15 cellular contexts compared by ENCODE assay signal in the genomic region with DNA sequence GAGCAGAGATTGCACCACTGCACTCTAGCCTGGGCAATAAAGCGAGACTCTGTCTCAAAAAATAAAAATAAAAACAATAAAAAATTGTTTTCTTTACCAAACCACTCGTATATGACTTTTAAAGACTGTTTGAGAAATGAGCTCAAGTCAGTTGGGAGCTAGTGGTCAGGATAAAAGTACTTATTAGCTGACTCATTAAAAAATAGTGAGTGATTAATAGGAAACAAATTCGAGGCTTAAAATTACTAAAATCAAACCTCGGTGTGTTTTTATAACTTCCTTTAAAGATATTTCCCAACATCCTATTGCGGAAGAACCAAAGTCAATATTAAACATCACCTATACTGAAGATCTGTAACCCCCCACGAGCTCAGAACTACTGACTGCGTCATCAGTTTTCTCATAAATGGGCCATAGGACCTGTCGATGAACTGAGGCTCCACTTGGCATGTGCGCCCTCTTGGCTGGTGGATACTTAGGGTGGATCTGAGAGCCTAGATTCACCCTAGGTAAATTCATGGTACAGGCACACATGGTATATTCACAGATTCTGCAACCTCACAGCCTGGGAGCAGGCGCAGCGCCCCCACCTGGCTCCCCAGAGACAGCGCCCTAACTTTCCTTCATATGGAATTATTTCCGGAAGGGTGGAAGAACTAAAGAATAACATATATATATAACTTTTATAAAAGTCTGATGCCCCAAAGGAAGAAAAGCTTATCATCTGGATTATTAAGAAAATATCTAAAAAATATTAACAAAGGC. TPM values are rescaled to one million over a fixed set of nuclear protein-coding genes. Genes with fewer than 3 reads are reported as not detected.
DNase-seq lines count a peak whose midpoint lies in the region; ATAC-seq, FAIRE-seq and TF ChIP-seq lines count a peak whose summit lies in the region.
"Had no signal": no experiment of that assay in that cellular context is flagged by ENCODE, and none has a peak within 500 bp of the region (broad histone marks: within the 10 kb centered on the region; RNA-seq: fewer than 3 reads in every experiment).

No MANE protein-coding gene starts in this region.

- TF ChIP-seq CTCF in HepG2 (CRISPR knock-in tag; IDR thresholded peaks at IDR 0.05): no peak
- TF ChIP-seq CTCF in right lobe of liver (IDR thresholded peaks at IDR 0.05): no peak
- TF ChIP-seq CTCF in OCI-LY3 (IDR thresholded peaks at IDR 0.05; ENCODE audit: low read depth, low read length): peak; percentile 19; the same call in 1 of the 2 replicates
- peak; percentile 18 for TF ChIP-seq CTCF in epithelial cell of esophagus (IDR thresholded peaks at IDR 0.05; ENCODE audit: insufficient read depth, low read depth, low read length, missing control alignments)

- H3K27ac ChIP-seq in HepG2 (ENCODE audit: extremely low read length, insufficient read depth, low read length) (no peak overlapping the region), right lobe of liver (no peak overlapping the region), OCI-LY3 (ENCODE audit: low read length) (no peak overlapping the region)
- H3K27ac ChIP-seq: coronary artery had no signal

- H3K36me3 ChIP-seq in HepG2 (replicated peaks in 1 of 2; ENCODE audit: control insufficient read depth in 1 of 2, insufficient read depth in 2 of 2, low read length in 2 of 2) (peaks cover 15 to 83% of the 10 kb centered on the region in 2 experiments), right lobe of liver (no peaks in the 10 kb centered on the region), OCI-LY3 (replicated peaks; ENCODE audit: low read depth, low read length) (peaks cover 80% of the 10 kb centered on the region)

- CTCF ChIA-PET in HepG2 (lab: Yijun Ruan, JAX; ENCODE audit: low intra/inter-chr PET ratio, low total read pairs): no interaction called here

- TF ChIP-seq POLR2A in HepG2 (IDR thresholded peaks at IDR 0.05; ENCODE audit: insufficient read depth in 1 of 2, low read depth in 2 of 2, low read length in 2 of 2): no peak
- TF ChIP-seq POLR2A in right lobe of liver (IDR thresholded peaks at IDR 0.05): no peak
- TF ChIP-seq POLR2A in GM12892 (IDR thresholded peaks at IDR 0.05; ENCODE audit: low read depth, low read length): no peak

- H3K9me3 ChIP-seq in HepG2 (ENCODE audit: low read length) (no peaks in the 10 kb centered on the region), right lobe of liver (no peaks in the 10 kb centered on the region), OCI-LY3 (ENCODE audit: insufficient read depth, low read length) (no peaks in the 10 kb centered on the region)

- no peaks in the 10 kb centered on the region for H4K20me1 ChIP-seq in HepG2 (ENCODE audit: insufficient read depth, low read length)
- peaks cover 22% of the 10 kb centered on the region for H4K20me1 ChIP-seq in OCI-LY3 (ENCODE audit: insufficient read depth, low read length)

- H3K4me1 ChIP-seq in HepG2 (ENCODE audit: insufficient read depth, low read length): no peaks in the 10 kb centered on the region; the same call in 1 of the 2 replicates
- H3K4me1 ChIP-seq in right lobe of liver: no peaks in the 10 kb centered on the region
- no peaks in the 10 kb centered on the region for H3K4me1 ChIP-seq in OCI-LY3 (ENCODE audit: low read length)

- H2AFZ ChIP-seq in HepG2 (ENCODE audit: low read length) (no peak overlapping the region), OCI-LY3 (ENCODE audit: low read depth, low read length) (no peak overlapping the region)

- H3K9ac ChIP-seq in HepG2 (ENCODE audit: insufficient read depth, low read depth, low read length) (no peak overlapping the region), OCI-LY3 (ENCODE audit: low read length) (no peak overlapping the region)

- intact Hi-C loops in HepG2 (cut with micrococcal nuclease; ENCODE audit: unreplicated experiment) (no loop called here), right lobe of liver (cut with DNase I) (no loop called here)

- no peak overlapping the region for H3K4me3 ChIP-seq in HepG2 (replicated peaks in 1 of 3; ENCODE audit: insufficient read depth in 1 of 3, low read depth in 2 of 3, low read length in 3 of 3)
- H3K4me3 ChIP-seq in right lobe of liver: no peak overlapping the region
- H3K4me3 ChIP-seq in OCI-LY3 (ENCODE audit: low read length): no peak overlapping the region
- H3K4me3 ChIP-seq in epithelial cell of esophagus (ENCODE audit: low read length): no peak overlapping the region
- H3K4me3 ChIP-seq: coronary artery, GM12878 had no signal

- ATAC-seq in HepG2: no peak
- ATAC-seq in right lobe of liver: no peak
- no peak for ATAC-seq in GM21526 (IDR thresholded peaks at IDR 0.05; ENCODE audit: low FRiP score, unreplicated experiment)
- ATAC-seq: activated CD4-positive, CD25-positive, alpha-beta regulatory T cell treated with anti-CD3 and anti-CD28 coated beads, Interleukin-2, amount 50 U/mL, for 24 hours; GM12878 had no signal

- peaks cover 7% of the 10 kb centered on the region for H3K79me2 ChIP-seq in HepG2 (ENCODE audit: insufficient read depth, low read length)
- H3K79me2 ChIP-seq in OCI-LY3 (ENCODE audit: low read length): peaks cover 60% of the 10 kb centered on the region

- in situ Hi-C loops in HepG2 (cut with HindIII; ENCODE audit: extremely low pct_ligation_motif_present, low pct_unique_long_range_greater_than_20kb): no loop called here

- TF ChIP-seq RAD21 in HepG2 (CRISPR knock-in tag; IDR thresholded peaks at IDR 0.05): no peak

- H3K27me3 ChIP-seq in HepG2 (ENCODE audit: control insufficient read depth in 1 of 2, insufficient read depth in 2 of 2, low read length in 2 of 2) (no peaks in the 10 kb centered on the region), right lobe of liver (no peaks in the 10 kb centered on the region), OCI-LY3 (ENCODE audit: low read depth, low read length) (no peaks in the 10 kb centered on the region)

- H3K4me2 ChIP-seq in HepG2 (ENCODE audit: low read depth, low read length) (no peak overlapping the region), OCI-LY3 (ENCODE audit: low read length) (no peak overlapping the region)

- POLR2A ChIA-PET in HepG2 (lab: Yijun Ruan, JAX): no interaction called here

- TF ChIP-seq EP300 in HepG2 (IDR thresholded peaks at IDR 0.05; ENCODE audit: low read depth in 2 of 2, low read length in 2 of 2) (no peak), HepG2 (CRISPR knock-in tag; IDR thresholded peaks at IDR 0.05; ENCODE audit: borderline replicate concordance) (no peak)

- no TSS peak for BruUV-seq in HepG2 (replicated peaks; lab: Mats Ljungman, UMichigan)

- WGBS in HepG2 (ENCODE audit: low lambda C conversion rate): 89% methylated on average over 13 of the region's 13 CpGs
- WGBS in right lobe of liver (ENCODE audit: insufficient coverage, low coverage, low lambda C conversion rate, missing lambda C conversion rate): 80% methylated on average over 11 of the region's 13 CpGs

- FAIRE-seq in HepG2 (lab: Jason Lieb, UNC) (no peak), GM12892 (lab: Jason Lieb, UNC) (no peak), GM19239 (lab: Jason Lieb, UNC) (no peak)
- FAIRE-seq: D721Med, GM12878, RCC 7860 had no signal

- DNase-seq in HepG2 (ENCODE audit: low spot score) (no peak), right lobe of liver (no peak), epithelial cell of esophagus (ENCODE audit: low read depth) (peak; percentile 29), GM19240 (ENCODE audit: insufficient read length, low spot score) (no peak), GM12892 (ENCODE audit: insufficient read length) (no peak), GM19239 (ENCODE audit: insufficient read length, low spot score) (no peak)
- DNase-seq: NCI-H187 treated with DMSO at 0.1 percent for 48 hours, NCI-H524 had no signal

TF ChIP-seq in HepG2, 621 proteins besides CTCF, POLR2A, EP300 and RAD21 (continues in another document):
- TF ChIP-seq MAFF (IDR thresholded peaks at IDR 0.05; ENCODE audit: low read depth, low read length) (peak; percentile 77; the same call in 1 of the 2 replicates), MAFK (conservative IDR thresholded peaks at IDR 0.05 in 1 of 2, IDR thresholded peaks at IDR 0.05 in 1 of 2; ENCODE audit: low read length in 2 of 2) (peak; percentile 73 to 89), NR0B2 (CRISPR knock-in tag; IDR thresholded peaks at IDR 0.05) (no peak)

RNA-seq across cellular contexts. Expression of gene MKI67, which starts 9.2 kb away (rescaled TPM):
- total RNA-seq in HepG2 (2016; rRNA removed; fragmentation: Illumina TruSeq; extraction: Trizol) (22.9 and 54.3 TPM in 2 replicates), right lobe of liver (1 to 10 TPM in 4 of 6 experiments, under 1 TPM in 2; 0.42 to 4.6 (median 1.9) TPM)
- 2.3 and 2.6 TPM in 2 replicates for total RNA-seq in HepG2 (2016; cell fraction: cytosol; rRNA removed; fragmentation: Illumina TruSeq; extraction: Trizol; ENCODE audit: low read depth)
- 19.0 and 47.1 TPM in 2 replicates for total RNA-seq in HepG2 (2016; cell fraction: insoluble cytoplasmic fraction; rRNA removed; fragmentation: Illumina TruSeq; extraction: Trizol)
- 8.0 and 10.9 TPM in 2 replicates for total RNA-seq in HepG2 (2016; cell fraction: membrane; rRNA removed; fragmentation: Illumina TruSeq; extraction: Trizol)
- total RNA-seq in HepG2 (2016; cell fraction: nucleus; rRNA removed; fragmentation: Illumina TruSeq; extraction: Trizol): 63.2 and 64.1 TPM in 2 replicates
- polyA plus RNA-seq in HepG2 (2011; rRNA removed): 4.7 and 6.7 TPM in 2 replicates
- polyA plus RNA-seq in HepG2 (2011; cell fraction: cytosol; rRNA removed): 5.0 and 5.1 TPM in 2 replicates
- 10.0 and 14.1 TPM in 2 replicates for polyA plus RNA-seq in HepG2 (2011; cell fraction: nucleus; rRNA removed)
- 6.6 and 17.1 TPM in 2 replicates for polyA plus RNA-seq in HepG2 (2012)
- 1.0 and 1.3 TPM in 2 replicates for polyA plus RNA-seq in HepG2 (2016; cell fraction: cytosol; fragmentation: Illumina TruSeq; extraction: Trizol; ENCODE audit: low read depth)
- 49.6 and 59.8 TPM in 2 replicates for polyA plus RNA-seq in HepG2 (2016; cell fraction: insoluble cytoplasmic fraction; fragmentation: Illumina TruSeq; extraction: Trizol; ENCODE audit: low read depth)
- 2.2 and 3.0 TPM in 2 replicates for polyA plus RNA-seq in HepG2 (2016; cell fraction: membrane; fragmentation: Illumina TruSeq; extraction: Trizol; ENCODE audit: low read depth)
- 88.9 and 112 TPM in 2 replicates for polyA plus RNA-seq in HepG2 (2016; cell fraction: nucleus; fragmentation: Illumina TruSeq; extraction: Trizol; ENCODE audit: insufficient read depth, low read depth)
- polyA minus RNA-seq in HepG2 (2011; rRNA and poly(A)+ RNA removed; ENCODE audit: low replicate concordance): 8.0 and 51.1 TPM in 2 replicates
- polyA minus RNA-seq in HepG2 (2011; cell fraction: cytosol; rRNA and poly(A)+ RNA removed): 16.7 and 21.3 TPM in 2 replicates
- 25.5 and 35.3 TPM in 2 replicates for polyA minus RNA-seq in HepG2 (2011; cell fraction: nucleus; rRNA and poly(A)+ RNA removed)
- 29.0 TPM for polyA plus RNA-seq in GM12892 (2012; ENCODE audit: missing spikeins)

Comparison
In these comparisons a context has a peak if more than half of its experiments do, and no peak if none do; other contexts are left out.
1. CTCF ChIP-seq: peak in OCI-LY3 (single experiment) and epithelial cell of esophagus (single experiment); none in HepG2 (single experiment) and right lobe of liver (0 of 4).